8 cellular contexts compared by ENCODE assay signal in the genomic region with DNA sequence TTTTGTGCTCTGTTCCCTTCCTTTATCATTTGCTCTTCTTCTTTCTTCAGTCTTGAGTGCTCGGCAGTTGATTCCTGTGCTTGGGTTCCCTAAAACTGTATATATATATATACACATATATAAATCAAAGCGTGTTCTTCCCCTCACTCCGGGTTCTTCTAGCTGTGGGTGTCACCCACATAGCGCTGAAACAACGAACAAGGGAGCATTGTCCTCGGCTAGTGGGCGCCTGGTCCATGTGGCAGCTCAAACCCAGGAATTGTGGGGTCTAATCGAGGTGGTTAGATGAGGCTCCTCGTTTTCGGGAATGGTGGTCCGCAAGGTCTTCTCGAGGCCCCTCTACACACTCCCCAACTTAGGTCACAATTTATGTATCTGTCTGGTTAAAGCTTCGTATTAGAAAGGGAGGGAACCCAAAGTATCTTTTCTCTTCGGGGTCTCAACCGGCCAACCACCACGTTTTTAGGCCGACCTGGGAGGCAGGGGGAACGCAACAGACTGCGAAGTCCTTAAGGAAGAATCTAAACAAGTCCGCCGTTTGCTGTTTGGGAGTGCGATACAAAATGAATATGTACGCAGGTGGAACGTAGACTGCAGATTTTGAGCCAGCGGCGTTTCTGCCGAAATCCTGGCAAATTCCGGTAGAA. TPM values are rescaled to one million over a fixed set of nuclear protein-coding genes. Genes with fewer than 3 reads are reported as not detected.
DNase-seq lines count a peak whose midpoint lies in the region; ATAC-seq and TF ChIP-seq lines count a peak whose summit lies in the region.

No MANE protein-coding gene starts in this region.

- H3K27ac Mint-ChIP-seq in activated CD4-positive, alpha-beta T cell treated with anti-CD3 and anti-CD28 coated beads, Interleukin-2, amount 10 ng/mL, durations not matched to agents 24 days and 14 days, result peak overlapping the region; percentile 97

- peaks cover 22% of the 10 kb centered on the region for H3K4me1 Mint-ChIP-seq in activated CD4-positive, alpha-beta T cell treated with anti-CD3 and anti-CD28 coated beads, Interleukin-2, amount 10 ng/mL, durations not matched to agents 24 days and 14 days

- peak overlapping the region; percentile 94 for H3K27ac ChIP-seq in osteoblast (ENCODE audit: low read depth, low read length)

- ATAC-seq in GM19467 (IDR thresholded peaks at IDR 0.05; ENCODE audit: unreplicated experiment), result no peak

- peak overlapping the region; percentile 97 for H3K4me3 Mint-ChIP-seq in activated CD4-positive, alpha-beta T cell treated with anti-CD3 and anti-CD28 coated beads, Interleukin-2, amount 10 ng/mL, durations not matched to agents 24 days and 14 days

- H3K36me3 ChIP-seq in osteoblast (ENCODE audit: insufficient read depth, low read length), result peaks cover 3% of the 10 kb centered on the region

- no peak for TF ChIP-seq CTCF in fibroblast of pulmonary artery (IDR thresholded peaks at IDR 0.05; ENCODE audit: low read length, missing control alignments)
- TF ChIP-seq CTCF in osteoblast (IDR thresholded peaks at IDR 0.05; ENCODE audit: extremely low read depth, low read depth, low read length), result no peak

- H3K27me3 ChIP-seq in osteoblast (ENCODE audit: insufficient read depth, low read length), result no peaks in the 10 kb centered on the region

- intact Hi-C loops in activated CD4-positive, alpha-beta T cell treated with anti-CD3 and anti-CD28 coated beads, Interleukin-2, amount 10 ng/mL, durations not matched to agents 24 days and 14 days (cut with micrococcal nuclease), result loop anchor here (1.0 to 10.0 kb wide), 3 partner anchors 7 to 87 kb away; partner anchors contain the start of genes CFAP126 and TOMM40L

- H3K4me1 ChIP-seq in osteoblast (ENCODE audit: insufficient read depth, low read length), result peaks cover 15% of the 10 kb centered on the region

- H3K36me3 Mint-ChIP-seq in activated CD4-positive, alpha-beta T cell treated with anti-CD3 and anti-CD28 coated beads, Interleukin-2, amount 10 ng/mL, durations not matched to agents 24 days and 14 days (ENCODE audit: low read depth), result no peaks in the 10 kb centered on the region

- no peaks in the 10 kb centered on the region for H4K20me1 ChIP-seq in osteoblast (ENCODE audit: insufficient read depth, low read length)

- no peaks in the 10 kb centered on the region for H3K9me3 Mint-ChIP-seq in activated CD4-positive, alpha-beta T cell treated with anti-CD3 and anti-CD28 coated beads, Interleukin-2, amount 10 ng/mL, durations not matched to agents 24 days and 14 days

- no peaks in the 10 kb centered on the region for H3K27me3 Mint-ChIP-seq in activated CD4-positive, alpha-beta T cell treated with anti-CD3 and anti-CD28 coated beads, Interleukin-2, amount 10 ng/mL, durations not matched to agents 24 days and 14 days

- H3K4me3 ChIP-seq in fibroblast of pulmonary artery (replicated peaks; ENCODE audit: low read depth, low read length) (peak overlapping the region; percentile 70), osteoblast (ENCODE audit: insufficient read depth, low read length) (peak overlapping the region; percentile 91)

- H3K9me3 ChIP-seq in osteoblast (ENCODE audit: low read depth, low read length), result no peaks in the 10 kb centered on the region

- H2AFZ ChIP-seq in osteoblast (ENCODE audit: low read length), result peak overlapping the region; percentile 94

- H3K79me2 ChIP-seq in osteoblast (ENCODE audit: insufficient read depth, low read length), result peaks cover 33% of the 10 kb centered on the region

- peak overlapping the region; percentile 95 for H3K4me2 ChIP-seq in osteoblast (ENCODE audit: insufficient read depth, low read length)

- no peak for DNase-seq in activated CD4-positive, alpha-beta T cell treated with anti-CD3 and anti-CD28 coated beads, Interleukin-2, amount 10 ng/mL, durations not matched to agents 24 days and 14 days
- no peak for DNase-seq in activated CD4-positive, alpha-beta T cell treated with anti-CD3 and anti-CD28 coated beads, Interleukin-2, amount 50 U/mL, for 1 hour
- DNase-seq in SK-N-DZ (ENCODE audit: low spot score), result peak; percentile 8
- DNase-seq in fibroblast of pulmonary artery (ENCODE audit: low read depth), result no peak
- DNase-seq in osteoblast (ENCODE audit: insufficient read length, low spot score, missing footprints), result no peak
- DNase-seq in GM19238 (ENCODE audit: insufficient read length, low spot score), result no peak
- no peak for DNase-seq in OCI-M2 (lab: John Stamatoyannopoulos, UW; ENCODE audit: unreplicated experiment)

RNA-seq across cellular contexts. Expression of gene SDHC, which starts 0.5 kb away (rescaled TPM):
- total RNA-seq in activated CD4-positive, alpha-beta T cell treated with anti-CD3 and anti-CD28 coated beads, Interleukin-2, amount 10 ng/mL, durations not matched to agents 24 days and 14 days, result 174 and 182 TPM in 2 replicates
- 25.7 and 36.6 TPM in 2 replicates for polyA plus RNA-seq in SK-N-DZ (2014; cell fraction: cytosol; rRNA removed)
- 11.4 and 55.1 TPM in 2 replicates for polyA plus RNA-seq in SK-N-DZ (2014; cell fraction: nucleus; rRNA removed)
- total RNA-seq in osteoblast, result 20.3 and 26.5 TPM in 2 replicates

RNA-seq across cellular contexts. Expression of gene MPZ, which starts 3.9 kb away (rescaled TPM):
- 2.8 and 3.0 TPM in 2 replicates for total RNA-seq in activated CD4-positive, alpha-beta T cell treated with anti-CD3 and anti-CD28 coated beads, Interleukin-2, amount 10 ng/mL, durations not matched to agents 24 days and 14 days
- polyA plus RNA-seq in SK-N-DZ (2014; cell fraction: cytosol; rRNA removed), result 2.8 and 10.8 TPM in 2 replicates
- 5.5 and 9.0 TPM in 2 replicates for polyA plus RNA-seq in SK-N-DZ (2014; cell fraction: nucleus; rRNA removed)
- total RNA-seq in osteoblast, result 0.88 and 2.2 TPM in 2 replicates

RNA-seq across cellular contexts. Expression of gene CFAP126, which starts 54.0 kb away (rescaled TPM):
- not detected in 2 replicates for total RNA-seq in activated CD4-positive, alpha-beta T cell treated with anti-CD3 and anti-CD28 coated beads, Interleukin-2, amount 10 ng/mL, durations not matched to agents 24 days and 14 days
- not detected in 2 replicates for polyA plus RNA-seq in SK-N-DZ (2014; cell fraction: cytosol; rRNA removed)
- polyA plus RNA-seq in SK-N-DZ (2014; cell fraction: nucleus; rRNA removed), result not detected in 2 replicates
- not detected in 2 replicates for total RNA-seq in osteoblast

RNA-seq across cellular contexts. Expression of gene PCP4L1, which starts 55.1 kb away (rescaled TPM):
- total RNA-seq in activated CD4-positive, alpha-beta T cell treated with anti-CD3 and anti-CD28 coated beads, Interleukin-2, amount 10 ng/mL, durations not matched to agents 24 days and 14 days, result 0.14 TPM in 1 of 2 replicates, not detected in the other
- 0.56 and 0.80 TPM in 2 replicates for polyA plus RNA-seq in SK-N-DZ (2014; cell fraction: cytosol; rRNA removed)
- polyA plus RNA-seq in SK-N-DZ (2014; cell fraction: nucleus; rRNA removed), result 1.4 TPM in 1 of 2 replicates, not detected in the other
- not detected in 2 replicates for total RNA-seq in osteoblast
